1 cellular context compared by ENCODE assay signal in genomic region chr19:45862564-45863334, GRCh38.
A peak's percentile ranks its signal among the peaks of the same experiment; 100 is the strongest.
TF ChIP-seq lines count a peak whose summit lies in the region.

Gene SYMPK, minus strand, starts transcription at chr19:45863147. Its CDS starts 8,652 bp downstream, at chr19:45854495.

TF ChIP-seq in GM12878, 131 proteins besides CTCF, POLR2A, EP300 and RAD21 (continued from another document and continues in another):
- TF ChIP-seq ZBTB33 (IDR thresholded peaks at IDR 0.05) (no peak), BCLAF1 (IDR thresholded peaks at IDR 0.05) (no peak), RFX5 (IDR thresholded peaks at IDR 0.05; ENCODE audit: low read depth, low read length) (no peak), ZNF687 (IDR thresholded peaks at IDR 0.05) (peak; percentile 52; the same call in 1 of the 2 replicates), HDGF (IDR thresholded peaks at IDR 0.05) (no peak; the same call in 1 of the 2 replicates), EGR1 (IDR thresholded peaks at IDR 0.05; ENCODE audit: borderline replicate concordance in 1 of 2, low read depth in 2 of 2, low read length in 2 of 2) (0 out of 3 replicates have a peak, but pooled peaks of 1 of the 2 experiments have one; percentile 22), FOXK2 (IDR thresholded peaks at IDR 0.05) (no peak), YBX1 (IDR thresholded peaks at IDR 0.05) (no peak), NBN (IDR thresholded peaks at IDR 0.05) (peak; percentile 77), POLR2AphosphoS5 (IDR thresholded peaks at IDR 0.05; ENCODE audit: low read length) (peak; percentile 90), POLR2AphosphoS2 (IDR thresholded peaks at IDR 0.05; ENCODE audit: low read depth, low read length) (peak; percentile 32; the same call in 1 of the 2 replicates), ETV6 (conservative IDR thresholded peaks at IDR 0.05 in 1 of 2, IDR thresholded peaks at IDR 0.05 in 1 of 2; ENCODE audit: borderline replicate concordance in 1 of 2, low read depth in 1 of 2) (no peak), STAT1 (conservative IDR thresholded peaks at IDR 0.05) (0 out of 2 replicates have a peak, but pooled peaks have one; percentile 63), TCF3 (IDR thresholded peaks at IDR 0.05; ENCODE audit: borderline replicate concordance, insufficient read depth, low read depth, low read length) (no peak), GATAD2B (conservative IDR thresholded peaks at IDR 0.05; ENCODE audit: low read depth) (peak; percentile 78), SPI1 (IDR thresholded peaks at IDR 0.05; ENCODE audit: borderline replicate concordance, insufficient read depth, low read depth, low read length) (peak; percentile 78), BMI1 (IDR thresholded peaks at IDR 0.05; ENCODE audit: borderline replicate concordance) (no peak), ZBTB11 (CRISPR knock-in tag; IDR thresholded peaks at IDR 0.05) (no peak), RUNX3 (IDR thresholded peaks at IDR 0.05; ENCODE audit: low read length) (peak; percentile 36; the same call in 1 of the 2 replicates), ESRRA (IDR thresholded peaks at IDR 0.05; ENCODE audit: low read length) (0 out of 2 replicates have a peak, but pooled peaks have one; percentile 77), STAT3 (IDR thresholded peaks at IDR 0.05; ENCODE audit: low read depth, low read length) (no peak), NR2C1 (IDR thresholded peaks at IDR 0.05) (peak; percentile 71), IRF5 (IDR thresholded peaks at IDR 0.05; ENCODE audit: borderline replicate concordance) (no peak), CHD2 (IDR thresholded peaks at IDR 0.05; ENCODE audit: borderline replicate concordance, low read depth, low read length) (peak; percentile 87), FOXM1 (IDR thresholded peaks at IDR 0.05; ENCODE audit: low read depth, low read length) (no peak), CHD4 (IDR thresholded peaks at IDR 0.05) (no peak), MYB (IDR thresholded peaks at IDR 0.05; ENCODE audit: borderline replicate concordance, low read depth, low read length) (no peak), TBL1XR1 (IDR thresholded peaks at IDR 0.05; ENCODE audit: low read depth, low read length) (no peak), IRF4 (IDR thresholded peaks at IDR 0.05; ENCODE audit: low read depth, low read length) (0 out of 2 replicates have a peak, but pooled peaks have one; percentile 21), SKIL (IDR thresholded peaks at IDR 0.05; ENCODE audit: low read depth, poor library complexity, severe bottlenecking) (peak; percentile 49), TCF12 (IDR thresholded peaks at IDR 0.05; ENCODE audit: low read depth, low read length) (peak; percentile 34; the same call in 1 of the 2 replicates), KDM1A (IDR thresholded peaks at IDR 0.05; ENCODE audit: borderline replicate concordance) (no peak), KAT2A (conservative IDR thresholded peaks at IDR 0.05; ENCODE audit: control insufficient read depth, low read depth, low read length) (no peak), KLF5 (IDR thresholded peaks at IDR 0.05; ENCODE audit: partially characterized antibody) (no peak), YY1 (IDR thresholded peaks at IDR 0.05; ENCODE audit: low read depth, low read length) (peak; percentile 96), BRCA1 (IDR thresholded peaks at IDR 0.05; ENCODE audit: low read depth, low read length) (no peak), NR2F1 (conservative IDR thresholded peaks at IDR 0.05) (peak; percentile 49; the same call in 1 of the 2 replicates), SREBF2 (IDR thresholded peaks at IDR 0.05; ENCODE audit: low read length) (no peak), SUPT20H (IDR thresholded peaks at IDR 0.05; ENCODE audit: borderline replicate concordance, control insufficient read depth, low read depth, low read length) (no peak), EED (IDR thresholded peaks at IDR 0.05; ENCODE audit: low read depth) (peak; percentile 81), SMARCA5 (IDR thresholded peaks at IDR 0.05) (peak; percentile 92), HCFC1 (IDR thresholded peaks at IDR 0.05; ENCODE audit: low read length) (peak; percentile 99), NKRF (conservative IDR thresholded peaks at IDR 0.05) (no peak; the same call in none of the 2 replicates), CREB1 (IDR thresholded peaks at IDR 0.05; ENCODE audit: low read depth) (peak; percentile 91), ZNF207 (IDR thresholded peaks at IDR 0.05; ENCODE audit: borderline replicate concordance) (no peak), NRF1 (conservative IDR thresholded peaks at IDR 0.05; ENCODE audit: low read depth, low read length) (peak; percentile 75), SRF (IDR thresholded peaks at IDR 0.05; ENCODE audit: low read depth in 2 of 2, low read length in 2 of 2) (0 out of 4 replicates have a peak, but pooled peaks have one; percentile 26 to 42), HDAC2 (IDR thresholded peaks at IDR 0.05) (no peak), BHLHE40 (IDR thresholded peaks at IDR 0.05; ENCODE audit: borderline replicate concordance in 1 of 2, low read depth in 2 of 2, low read length in 1 of 2) (peak; percentile 99 to 100)
